Comparison of ENCODE assay signal across 1 cellular context in the genomic region with DNA sequence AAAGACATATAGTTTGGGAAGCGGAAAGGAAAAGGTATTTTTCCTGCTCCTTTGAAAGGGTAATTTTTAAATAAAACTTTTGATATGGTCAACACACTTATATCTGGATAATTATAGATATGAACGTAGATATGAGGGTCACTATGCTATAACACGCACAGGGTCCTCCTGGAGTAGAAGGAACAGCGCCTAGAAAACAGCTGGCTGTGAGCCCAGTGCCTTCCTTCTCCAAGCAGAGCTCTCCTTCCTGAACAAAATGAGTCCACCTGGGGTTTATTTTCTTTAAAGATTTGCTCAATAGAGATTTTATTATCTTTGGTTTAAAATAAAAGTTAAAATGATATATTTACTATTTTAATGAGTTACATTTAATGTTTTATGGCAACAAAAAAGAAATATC.
TF ChIP-seq lines count a peak whose summit lies in the region.

No MANE protein-coding gene starts in this region.

TF ChIP-seq in endothelial cell of umbilical vein, 7 proteins besides CTCF, POLR2A, EP300 and RAD21:
- TF ChIP-seq POLR2AphosphoS5 (IDR thresholded peaks at IDR 0.05; ENCODE audit: insufficient read depth, low read depth, low read length), result no peak
- TF ChIP-seq EZH2 (IDR thresholded peaks at IDR 0.05; ENCODE audit: borderline replicate concordance, low read depth, low read length, severe bottlenecking), result no peak
- TF ChIP-seq GATA2 (IDR thresholded peaks at IDR 0.05; ENCODE audit: insufficient read depth, insufficient read length, low read depth, low read length), result no peak
- TF ChIP-seq FOS (IDR thresholded peaks at IDR 0.05; ENCODE audit: borderline replicate concordance, insufficient read depth, low read length), result no peak
- TF ChIP-seq MYC (IDR thresholded peaks at IDR 0.05; ENCODE audit: low read depth, low read length), result no peak
- TF ChIP-seq, protein P1, sequence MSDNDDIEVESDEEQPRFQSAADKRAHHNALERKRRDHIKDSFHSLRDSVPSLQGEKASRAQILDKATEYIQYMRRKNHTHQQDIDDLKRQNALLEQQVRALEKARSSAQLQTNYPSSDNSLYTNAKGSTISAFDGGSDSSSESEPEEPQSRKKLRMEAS (IDR thresholded peaks at IDR 0.05; ENCODE audit: insufficient read depth, insufficient read length), result no peak
- TF ChIP-seq JUN (IDR thresholded peaks at IDR 0.05; ENCODE audit: borderline replicate concordance, insufficient read depth, insufficient read length, low read depth), result no peak
